ENCODE assay signal across 1 cellular context in the genomic region with DNA sequence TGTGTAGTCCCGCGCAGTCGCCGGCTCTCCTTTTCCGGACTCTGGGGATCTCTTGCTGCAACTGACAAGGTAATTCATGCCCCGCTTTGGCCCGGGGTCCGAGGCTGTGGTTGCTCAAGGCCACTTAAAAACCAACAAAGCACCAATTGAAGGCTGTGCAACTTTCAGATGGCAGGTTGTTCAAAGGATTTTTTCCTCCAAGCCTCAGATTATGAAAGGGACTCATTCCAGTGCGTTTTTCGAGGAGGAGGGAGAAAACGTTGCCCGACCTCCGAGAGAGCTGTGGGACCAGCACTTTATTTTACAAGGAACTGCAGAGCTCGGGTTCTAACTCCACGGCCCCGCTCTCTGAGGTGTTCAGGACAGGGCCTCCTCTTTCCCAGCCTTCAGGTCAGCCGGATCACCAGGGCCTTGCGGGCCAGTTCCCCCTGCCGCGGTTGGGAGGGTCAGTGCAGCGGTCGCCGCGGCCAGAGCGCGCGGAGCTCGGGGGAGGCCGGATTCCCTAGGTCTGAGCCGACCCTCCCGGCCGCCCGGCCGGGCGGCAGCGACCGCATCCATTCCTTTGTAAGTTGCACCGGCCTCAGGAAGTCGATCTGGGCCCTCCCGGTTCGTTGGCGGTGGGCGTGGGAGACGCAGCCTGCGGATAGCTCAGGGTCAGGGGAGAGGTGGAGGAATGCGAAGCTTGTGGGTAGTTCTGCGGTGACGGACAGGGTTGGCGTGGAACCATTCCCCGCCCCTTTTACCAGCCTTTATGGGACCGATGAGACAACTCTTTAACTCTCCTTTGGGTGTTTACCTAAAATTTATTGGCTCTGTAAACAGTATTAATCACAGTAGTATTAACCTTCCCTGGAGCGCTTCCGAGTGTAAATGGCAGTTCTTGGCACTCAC.
TF ChIP-seq lines count a peak whose summit lies in the region.

No MANE protein-coding gene starts in this region.

TF ChIP-seq in HepG2, 621 proteins besides CTCF, POLR2A, EP300 and RAD21 (continued from another document and continues in another):
- TF ChIP-seq HHEX (CRISPR knock-in tag; IDR thresholded peaks at IDR 0.05) = no peak
- TF ChIP-seq ZNF451 (CRISPR knock-in tag; IDR thresholded peaks at IDR 0.05) = peak; percentile 73; the same call in 1 of the 2 replicates
- 0 out of 2 replicates have a peak, but pooled peaks have one; percentile 8 for TF ChIP-seq EED (CRISPR knock-in tag; IDR thresholded peaks at IDR 0.05)
- no peak for TF ChIP-seq KMT2B (CRISPR knock-in tag; IDR thresholded peaks at IDR 0.05)
- no peak; the same call in 1 of the 2 replicates for TF ChIP-seq YEATS2 (CRISPR knock-in tag; IDR thresholded peaks at IDR 0.05; ENCODE audit: borderline replicate concordance)
- TF ChIP-seq MXD4 (CRISPR knock-in tag; IDR thresholded peaks at IDR 0.05) = no peak; the same call in 1 of the 2 replicates
- TF ChIP-seq, protein P1, sequence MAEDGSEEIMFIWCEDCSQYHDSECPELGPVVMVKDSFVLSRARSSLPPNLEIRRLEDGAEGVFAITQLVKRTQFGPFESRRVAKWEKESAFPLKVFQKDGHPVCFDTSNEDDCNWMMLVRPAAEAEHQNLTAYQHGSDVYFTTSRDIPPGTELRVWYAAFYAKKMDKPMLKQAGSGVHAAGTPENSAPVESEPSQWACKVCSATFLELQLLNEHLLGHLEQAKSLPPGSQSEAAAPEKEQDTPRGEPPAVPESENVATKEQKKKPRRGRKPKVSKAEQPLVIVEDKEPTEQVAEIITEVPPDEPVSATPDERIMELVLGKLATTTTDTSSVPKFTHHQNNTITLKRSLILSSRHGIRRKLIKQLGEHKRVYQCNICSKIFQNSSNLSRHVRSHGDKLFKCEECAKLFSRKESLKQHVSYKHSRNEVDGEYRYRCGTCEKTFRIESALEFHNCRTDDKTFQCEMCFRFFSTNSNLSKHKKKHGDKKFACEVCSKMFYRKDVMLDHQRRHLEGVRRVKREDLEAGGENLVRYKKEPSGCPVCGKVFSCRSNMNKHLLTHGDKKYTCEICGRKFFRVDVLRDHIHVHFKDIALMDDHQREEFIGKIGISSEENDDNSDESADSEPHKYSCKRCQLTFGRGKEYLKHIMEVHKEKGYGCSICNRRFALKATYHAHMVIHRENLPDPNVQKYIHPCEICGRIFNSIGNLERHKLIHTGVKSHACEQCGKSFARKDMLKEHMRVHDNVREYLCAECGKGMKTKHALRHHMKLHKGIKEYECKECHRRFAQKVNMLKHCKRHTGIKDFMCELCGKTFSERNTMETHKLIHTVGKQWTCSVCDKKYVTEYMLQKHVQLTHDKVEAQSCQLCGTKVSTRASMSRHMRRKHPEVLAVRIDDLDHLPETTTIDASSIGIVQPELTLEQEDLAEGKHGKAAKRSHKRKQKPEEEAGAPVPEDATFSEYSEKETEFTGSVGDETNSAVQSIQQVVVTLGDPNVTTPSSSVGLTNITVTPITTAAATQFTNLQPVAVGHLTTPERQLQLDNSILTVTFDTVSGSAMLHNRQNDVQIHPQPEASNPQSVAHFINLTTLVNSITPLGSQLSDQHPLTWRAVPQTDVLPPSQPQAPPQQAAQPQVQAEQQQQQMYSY (CRISPR knock-in tag; IDR thresholded peaks at IDR 0.05) = peak; percentile 56; the same call in 1 of the 2 replicates
- TF ChIP-seq GATAD2A (CRISPR knock-in tag; IDR thresholded peaks at IDR 0.05) = peak; percentile 53
- TF ChIP-seq RNF2 (conservative IDR thresholded peaks at IDR 0.05; ENCODE audit: low read depth) = no peak
- TF ChIP-seq ZIK1 (CRISPR knock-in tag; IDR thresholded peaks at IDR 0.05; ENCODE audit: borderline replicate concordance, low read depth) = no peak
- TF ChIP-seq, protein P2, sequence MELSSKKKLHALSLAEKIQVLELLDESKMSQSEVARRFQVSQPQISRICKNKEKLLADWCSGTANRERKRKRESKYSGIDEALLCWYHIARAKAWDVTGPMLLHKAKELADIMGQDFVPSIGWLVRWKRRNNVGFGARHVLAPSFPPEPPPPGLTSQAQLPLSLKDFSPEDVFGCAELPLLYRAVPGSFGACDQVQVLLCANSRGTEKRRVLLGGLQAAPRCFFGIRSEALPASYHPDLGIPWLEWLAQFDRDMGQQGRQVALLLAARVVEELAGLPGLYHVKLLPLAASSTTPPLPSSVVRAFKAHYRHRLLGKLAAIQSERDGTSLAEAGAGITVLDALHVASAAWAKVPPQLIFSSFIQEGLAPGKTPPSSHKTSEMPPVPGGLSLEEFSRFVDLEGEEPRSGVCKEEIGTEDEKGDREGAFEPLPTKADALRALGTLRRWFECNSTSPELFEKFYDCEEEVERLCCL (CRISPR knock-in tag; IDR thresholded peaks at IDR 0.05; ENCODE audit: borderline replicate concordance) = no peak
- TF ChIP-seq PPARG (CRISPR knock-in tag; conservative IDR thresholded peaks at IDR 0.05) = no peak
- TF ChIP-seq DMAP1 (CRISPR knock-in tag; IDR thresholded peaks at IDR 0.05) = no peak; the same call in none of the 2 replicates
- peak; percentile 80 for TF ChIP-seq NRL (CRISPR knock-in tag; IDR thresholded peaks at IDR 0.05; ENCODE audit: borderline replicate concordance)
- TF ChIP-seq, protein P3, sequence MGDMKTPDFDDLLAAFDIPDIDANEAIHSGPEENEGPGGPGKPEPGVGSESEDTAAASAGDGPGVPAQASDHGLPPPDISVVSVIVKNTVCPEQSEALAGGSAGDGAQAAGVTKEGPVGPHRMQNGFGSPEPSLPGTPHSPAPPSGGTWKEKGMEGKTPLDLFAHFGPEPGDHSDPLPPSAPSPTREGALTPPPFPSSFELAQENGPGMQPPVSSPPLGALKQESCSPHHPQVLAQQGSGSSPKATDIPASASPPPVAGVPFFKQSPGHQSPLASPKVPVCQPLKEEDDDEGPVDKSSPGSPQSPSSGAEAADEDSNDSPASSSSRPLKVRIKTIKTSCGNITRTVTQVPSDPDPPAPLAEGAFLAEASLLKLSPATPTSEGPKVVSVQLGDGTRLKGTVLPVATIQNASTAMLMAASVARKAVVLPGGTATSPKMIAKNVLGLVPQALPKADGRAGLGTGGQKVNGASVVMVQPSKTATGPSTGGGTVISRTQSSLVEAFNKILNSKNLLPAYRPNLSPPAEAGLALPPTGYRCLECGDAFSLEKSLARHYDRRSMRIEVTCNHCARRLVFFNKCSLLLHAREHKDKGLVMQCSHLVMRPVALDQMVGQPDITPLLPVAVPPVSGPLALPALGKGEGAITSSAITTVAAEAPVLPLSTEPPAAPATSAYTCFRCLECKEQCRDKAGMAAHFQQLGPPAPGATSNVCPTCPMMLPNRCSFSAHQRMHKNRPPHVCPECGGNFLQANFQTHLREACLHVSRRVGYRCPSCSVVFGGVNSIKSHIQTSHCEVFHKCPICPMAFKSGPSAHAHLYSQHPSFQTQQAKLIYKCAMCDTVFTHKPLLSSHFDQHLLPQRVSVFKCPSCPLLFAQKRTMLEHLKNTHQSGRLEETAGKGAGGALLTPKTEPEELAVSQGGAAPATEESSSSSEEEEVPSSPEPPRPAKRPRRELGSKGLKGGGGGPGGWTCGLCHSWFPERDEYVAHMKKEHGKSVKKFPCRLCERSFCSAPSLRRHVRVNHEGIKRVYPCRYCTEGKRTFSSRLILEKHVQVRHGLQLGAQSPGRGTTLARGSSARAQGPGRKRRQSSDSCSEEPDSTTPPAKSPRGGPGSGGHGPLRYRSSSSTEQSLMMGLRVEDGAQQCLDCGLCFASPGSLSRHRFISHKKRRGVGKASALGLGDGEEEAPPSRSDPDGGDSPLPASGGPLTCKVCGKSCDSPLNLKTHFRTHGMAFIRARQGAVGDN (CRISPR knock-in tag; IDR thresholded peaks at IDR 0.05) = peak; percentile 78
- TF ChIP-seq MZF1 (CRISPR knock-in tag; IDR thresholded peaks at IDR 0.05; ENCODE audit: borderline replicate concordance) = peak; percentile 66; the same call in 1 of the 2 replicates
- TF ChIP-seq ZC3H13 (CRISPR knock-in tag; IDR thresholded peaks at IDR 0.05) = peak; percentile 70
- no peak; the same call in 1 of the 2 replicates for TF ChIP-seq FOXA3 (CRISPR knock-in tag; IDR thresholded peaks at IDR 0.05)
- TF ChIP-seq SAFB2 (CRISPR knock-in tag; IDR thresholded peaks at IDR 0.05; ENCODE audit: borderline replicate concordance, low read depth) = peak; percentile 83; the same call in 1 of the 2 replicates
- TF ChIP-seq ERF (CRISPR knock-in tag; IDR thresholded peaks at IDR 0.05) = peak; percentile 6; the same call in 1 of the 2 replicates
- no peak for TF ChIP-seq ZFP36L2 (CRISPR knock-in tag; IDR thresholded peaks at IDR 0.05)
- peak; percentile 72 for TF ChIP-seq IKZF4 (CRISPR knock-in tag; IDR thresholded peaks at IDR 0.05; ENCODE audit: borderline replicate concordance, low read depth, not compliant biosample characterization)
- TF ChIP-seq ZBTB3 (CRISPR knock-in tag; IDR thresholded peaks at IDR 0.05; ENCODE audit: borderline replicate concordance, low read depth) = 0 out of 2 replicates have a peak, but pooled peaks have one; percentile 13
- TF ChIP-seq SRSF9 (IDR thresholded peaks at IDR 0.05; ENCODE audit: borderline replicate concordance, insufficient read depth, low read depth, low read length, poor library complexity, severe bottlenecking) = no peak
- TF ChIP-seq, protein P4, sequence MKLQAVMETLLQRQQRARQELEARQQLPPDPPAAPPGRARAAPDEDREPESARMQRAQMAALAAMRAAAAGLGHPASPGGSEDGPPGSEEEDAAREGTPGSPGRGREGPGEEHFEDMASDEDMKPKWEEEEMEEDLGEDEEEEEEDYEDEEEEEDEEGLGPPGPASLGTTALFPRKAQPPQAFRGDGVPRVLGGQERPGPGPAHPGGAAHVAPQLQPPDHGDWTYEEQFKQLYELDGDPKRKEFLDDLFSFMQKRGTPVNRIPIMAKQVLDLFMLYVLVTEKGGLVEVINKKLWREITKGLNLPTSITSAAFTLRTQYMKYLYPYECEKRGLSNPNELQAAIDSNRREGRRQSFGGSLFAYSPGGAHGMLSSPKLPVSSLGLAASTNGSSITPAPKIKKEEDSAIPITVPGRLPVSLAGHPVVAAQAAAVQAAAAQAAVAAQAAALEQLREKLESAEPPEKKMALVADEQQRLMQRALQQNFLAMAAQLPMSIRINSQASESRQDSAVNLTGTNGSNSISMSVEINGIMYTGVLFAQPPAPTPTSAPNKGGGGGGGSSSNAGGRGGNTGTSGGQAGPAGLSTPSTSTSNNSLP (IDR thresholded peaks at IDR 0.05; ENCODE audit: low read depth, low read length) = peak; percentile 9; the same call in 1 of the 2 replicates
- TF ChIP-seq, protein P5, sequence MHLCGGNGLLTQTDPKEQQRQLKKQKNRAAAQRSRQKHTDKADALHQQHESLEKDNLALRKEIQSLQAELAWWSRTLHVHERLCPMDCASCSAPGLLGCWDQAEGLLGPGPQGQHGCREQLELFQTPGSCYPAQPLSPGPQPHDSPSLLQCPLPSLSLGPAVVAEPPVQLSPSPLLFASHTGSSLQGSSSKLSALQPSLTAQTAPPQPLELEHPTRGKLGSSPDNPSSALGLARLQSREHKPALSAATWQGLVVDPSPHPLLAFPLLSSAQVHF (CRISPR knock-in tag; IDR thresholded peaks at IDR 0.05) = 0 out of 2 replicates have a peak, but pooled peaks have one; percentile 42
- TF ChIP-seq FOXC1 (CRISPR knock-in tag; IDR thresholded peaks at IDR 0.05; ENCODE audit: borderline replicate concordance) = no peak; the same call in 1 of the 2 replicates
- TF ChIP-seq, protein P6, sequence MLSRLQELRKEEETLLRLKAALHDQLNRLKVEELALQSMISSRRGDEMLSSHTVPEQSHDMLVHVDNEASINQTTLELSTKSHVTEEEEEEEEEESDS (CRISPR knock-in tag; IDR thresholded peaks at IDR 0.05; ENCODE audit: borderline replicate concordance) = no peak
- TF ChIP-seq ZNF737 (CRISPR knock-in tag; IDR thresholded peaks at IDR 0.05; ENCODE audit: borderline replicate concordance) = no peak
- TF ChIP-seq PITX1 (CRISPR knock-in tag; IDR thresholded peaks at IDR 0.05) = peak; percentile 61; the same call in 1 of the 2 replicates
- TF ChIP-seq ZNF350 (CRISPR knock-in tag; IDR thresholded peaks at IDR 0.05; ENCODE audit: borderline replicate concordance, low read depth) = peak; percentile 48; the same call in 1 of the 2 replicates
- no peak for TF ChIP-seq ZNF264 (CRISPR knock-in tag; IDR thresholded peaks at IDR 0.05)
- no peak for TF ChIP-seq SP2 (CRISPR knock-in tag; IDR thresholded peaks at IDR 0.05)
- TF ChIP-seq CREM (IDR thresholded peaks at IDR 0.05) = peak; percentile 10; the same call in 1 of the 2 replicates
- TF ChIP-seq CREM (CRISPR knock-in tag; IDR thresholded peaks at IDR 0.05) = no peak
- peak; percentile 56; the same call in 1 of the 2 replicates for TF ChIP-seq ZNF232 (CRISPR knock-in tag; IDR thresholded peaks at IDR 0.05; ENCODE audit: borderline replicate concordance)
- TF ChIP-seq NFIB (CRISPR knock-in tag; IDR thresholded peaks at IDR 0.05; ENCODE audit: borderline replicate concordance) = no peak
- TF ChIP-seq ZMYM3 (CRISPR knock-in tag; IDR thresholded peaks at IDR 0.05) = 0 out of 2 replicates have a peak, but pooled peaks have one; percentile 1
- no peak for TF ChIP-seq ZNF672 (CRISPR knock-in tag; IDR thresholded peaks at IDR 0.05)
- TF ChIP-seq, protein P7, sequence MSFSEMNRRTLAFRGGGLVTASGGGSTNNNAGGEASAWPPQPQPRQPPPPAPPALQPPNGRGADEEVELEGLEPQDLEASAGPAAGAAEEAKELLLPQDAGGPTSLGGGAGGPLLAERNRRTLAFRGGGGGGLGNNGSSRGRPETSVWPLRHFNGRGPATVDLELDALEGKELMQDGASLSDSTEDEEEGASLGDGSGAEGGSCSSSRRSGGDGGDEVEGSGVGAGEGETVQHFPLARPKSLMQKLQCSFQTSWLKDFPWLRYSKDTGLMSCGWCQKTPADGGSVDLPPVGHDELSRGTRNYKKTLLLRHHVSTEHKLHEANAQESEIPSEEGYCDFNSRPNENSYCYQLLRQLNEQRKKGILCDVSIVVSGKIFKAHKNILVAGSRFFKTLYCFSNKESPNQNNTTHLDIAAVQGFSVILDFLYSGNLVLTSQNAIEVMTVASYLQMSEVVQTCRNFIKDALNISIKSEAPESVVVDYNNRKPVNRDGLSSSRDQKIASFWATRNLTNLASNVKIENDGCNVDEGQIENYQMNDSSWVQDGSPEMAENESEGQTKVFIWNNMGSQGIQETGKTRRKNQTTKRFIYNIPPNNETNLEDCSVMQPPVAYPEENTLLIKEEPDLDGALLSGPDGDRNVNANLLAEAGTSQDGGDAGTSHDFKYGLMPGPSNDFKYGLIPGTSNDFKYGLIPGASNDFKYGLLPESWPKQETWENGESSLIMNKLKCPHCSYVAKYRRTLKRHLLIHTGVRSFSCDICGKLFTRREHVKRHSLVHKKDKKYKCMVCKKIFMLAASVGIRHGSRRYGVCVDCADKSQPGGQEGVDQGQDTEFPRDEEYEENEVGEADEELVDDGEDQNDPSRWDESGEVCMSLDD (CRISPR knock-in tag; IDR thresholded peaks at IDR 0.05; ENCODE audit: borderline replicate concordance) = peak; percentile 43; the same call in 1 of the 2 replicates
- no peak for TF ChIP-seq RORA (CRISPR knock-in tag; IDR thresholded peaks at IDR 0.05)
- no peak for TF ChIP-seq ZNF644 (CRISPR knock-in tag; IDR thresholded peaks at IDR 0.05; ENCODE audit: low read depth)
- TF ChIP-seq ZNF569 (CRISPR knock-in tag; IDR thresholded peaks at IDR 0.05; ENCODE audit: borderline replicate concordance) = no peak
- no peak for TF ChIP-seq NR2F6 (IDR thresholded peaks at IDR 0.05)
- TF ChIP-seq NR2F6 (CRISPR knock-in tag; IDR thresholded peaks at IDR 0.05) = peak; percentile 71; the same call in 1 of the 2 replicates
- TF ChIP-seq MTF2 (CRISPR knock-in tag; IDR thresholded peaks at IDR 0.05; ENCODE audit: borderline replicate concordance) = no peak
- TF ChIP-seq ZNF326 (CRISPR knock-in tag; IDR thresholded peaks at IDR 0.05; ENCODE audit: borderline replicate concordance) = no peak
- TF ChIP-seq KDM3A (CRISPR knock-in tag; IDR thresholded peaks at IDR 0.05; ENCODE audit: low read depth) = 0 out of 2 replicates have a peak, but pooled peaks have one; percentile 52
- TF ChIP-seq ZFP82 (CRISPR knock-in tag; IDR thresholded peaks at IDR 0.05; ENCODE audit: borderline replicate concordance) = 0 out of 2 replicates have a peak, but pooled peaks have one; percentile 19
- peak; percentile 49 for TF ChIP-seq ZNF883 (CRISPR knock-in tag; IDR thresholded peaks at IDR 0.05; ENCODE audit: not compliant biosample characterization)
- peak; percentile 31; the same call in 1 of the 2 replicates for TF ChIP-seq ZNF768 (CRISPR knock-in tag; IDR thresholded peaks at IDR 0.05)
